Comparison of ENCODE assay signal across 11 cellular contexts in genomic region chr11:7252683-7253213, GRCh38. TPM values are rescaled to one million over a fixed set of nuclear protein-coding genes. Genes with fewer than 3 reads are reported as not detected.
DNase-seq lines count a peak whose midpoint lies in the region; ATAC-seq and TF ChIP-seq lines count a peak whose summit lies in the region.
"Had no signal": no experiment of that assay in that cellular context is flagged by ENCODE, and none has a peak within 500 bp of the region (broad histone marks: within the 10 kb centered on the region; RNA-seq: fewer than 3 reads in every experiment).

No MANE protein-coding gene starts in this region.

- peak overlapping the region; percentile 59 to 73 for H3K4me3 Mint-ChIP-seq in stimulated activated naive CD8-positive, alpha-beta T cell treated with anti-CD3 and anti-CD28 coated beads, Interleukin-15, amount 100 ng/mL, for 72 hours
- H3K4me3 Mint-ChIP-seq in nephron progenitor cell, result peak overlapping the region; percentile 84

- H3K9me3 Mint-ChIP-seq in stimulated activated naive CD8-positive, alpha-beta T cell treated with anti-CD3 and anti-CD28 coated beads, Interleukin-15, amount 100 ng/mL, for 72 hours, result no peaks in the 10 kb centered on the region
- peaks cover 13% of the 10 kb centered on the region for H3K9me3 Mint-ChIP-seq in nephron progenitor cell

- H3K4me3 ChIP-seq in epithelial cell of proximal tubule (ENCODE audit: low read depth, low read length), result peak overlapping the region; percentile 53

- peak; percentile 6 for ATAC-seq in stimulated activated naive CD8-positive, alpha-beta T cell treated with anti-CD3 and anti-CD28 coated beads, Interleukin-15, amount 100 ng/mL, for 72 hours
- ATAC-seq in stimulated activated naive CD8-positive, alpha-beta T cell treated with anti-CD3 and anti-CD28 coated beads, Interleukin-15, Interleukin-2, amounts not matched to agents 100 U/mL and 50 U/mL, for 24 hours, result no peak
- ATAC-seq in HG03432 (IDR thresholded peaks at IDR 0.05; ENCODE audit: unreplicated experiment), result no peak
- ATAC-seq in HG03159 (IDR thresholded peaks at IDR 0.05; ENCODE audit: unreplicated experiment), result no peak

- TF ChIP-seq CTCF in epithelial cell of proximal tubule (conservative IDR thresholded peaks at IDR 0.05; ENCODE audit: low read depth, low read length) (no peak), nephron progenitor cell (IDR thresholded peaks at IDR 0.05) (no peak)

- H3K27me3 Mint-ChIP-seq in stimulated activated naive CD8-positive, alpha-beta T cell treated with anti-CD3 and anti-CD28 coated beads, Interleukin-15, amount 100 ng/mL, for 72 hours, result peaks cover 53% of the 10 kb centered on the region
- peaks cover 88% of the 10 kb centered on the region for H3K27me3 Mint-ChIP-seq in nephron progenitor cell (ENCODE audit: low read depth, poor library complexity)

- peaks cover 4% of the 10 kb centered on the region for H3K4me1 Mint-ChIP-seq in stimulated activated naive CD8-positive, alpha-beta T cell treated with anti-CD3 and anti-CD28 coated beads, Interleukin-15, amount 100 ng/mL, for 72 hours
- H3K4me1 Mint-ChIP-seq in nephron progenitor cell, result no peaks in the 10 kb centered on the region

- no peaks in the 10 kb centered on the region for H3K36me3 Mint-ChIP-seq in nephron progenitor cell (ENCODE audit: low read depth)

- no peak for DNase-seq in stimulated activated naive CD8-positive, alpha-beta T cell treated with anti-CD3 and anti-CD28 coated beads, Interleukin-15, amount 100 ng/mL, for 72 hours
- DNase-seq in stimulated activated naive CD8-positive, alpha-beta T cell treated with anti-CD3 and anti-CD28 coated beads, Interleukin-15, Interleukin-2, amounts not matched to agents 100 U/mL and 50 U/mL, for 24 hours, result no peak
- no peak for DNase-seq in epithelial cell of proximal tubule (ENCODE audit: low read depth)
- DNase-seq in nephron progenitor cell, result peak; percentile 35
- DNase-seq in activated gamma-delta T cell (lab: John Stamatoyannopoulos, UW), result no peak
- DNase-seq in SHP77 treated with DMSO at 0.1 percent for 48 hours (lab: John Stamatoyannopoulos, UW), result no peak
- DNase-seq: activated CD4-positive, alpha-beta T cell treated with anti-CD3 and anti-CD28 coated beads, Interleukin-2, amount 50 U/mL, for 1 hour; cerebellar nuclear complex; Karpas-422 had no signal

- H3K27ac Mint-ChIP-seq in stimulated activated naive CD8-positive, alpha-beta T cell treated with anti-CD3 and anti-CD28 coated beads, Interleukin-15, amount 100 ng/mL, for 72 hours, result no peak overlapping the region
- no peak overlapping the region for H3K27ac Mint-ChIP-seq in nephron progenitor cell

RNA-seq across cellular contexts. Expression of gene SYT9, which starts 1.0 kb away (rescaled TPM):
- total RNA-seq in epithelial cell of proximal tubule, result 0.29 and 0.46 TPM in 2 replicates
